29 cellular contexts compared by ENCODE assay signal in the genomic region with DNA sequence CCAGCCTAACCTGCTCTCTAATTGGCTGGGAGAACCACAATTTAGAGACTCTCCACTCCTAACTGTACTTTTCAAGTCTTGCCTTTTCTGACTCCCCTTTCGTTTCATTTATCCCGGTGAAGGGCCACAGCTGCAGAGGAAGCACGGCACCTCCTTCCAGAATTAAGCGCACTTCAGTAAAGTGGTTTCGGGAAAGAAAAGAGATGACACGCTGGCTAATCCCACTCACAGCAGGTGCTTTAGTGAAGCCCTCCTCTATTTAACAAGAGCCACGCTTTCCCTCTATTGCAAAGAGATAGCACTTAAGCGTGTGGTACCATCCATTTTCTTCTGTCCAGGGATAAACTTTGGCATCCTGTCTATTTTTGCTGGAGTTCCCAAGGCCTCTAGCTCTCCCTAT. TPM values are rescaled to one million over a fixed set of nuclear protein-coding genes. Genes with fewer than 3 reads are reported as not detected.
DNase-seq lines count a peak whose midpoint lies in the region; ATAC-seq and TF ChIP-seq lines count a peak whose summit lies in the region.
"Had no signal": no experiment of that assay in that cellular context is flagged by ENCODE, and none has a peak within 500 bp of the region (broad histone marks: within the 10 kb centered on the region; RNA-seq: fewer than 3 reads in every experiment).

No MANE protein-coding gene starts in this region.

- intact Hi-C loops in left colon (cut with DNase I, micrococcal nuclease), result no loop called here

- no peaks in the 10 kb centered on the region for H3K36me3 ChIP-seq in ectodermal cell (ENCODE audit: control insufficient read depth, insufficient read depth, low read length)
- H3K36me3 ChIP-seq: ascending aorta, BLaER1, cardiac muscle cell, esophagus muscularis mucosa, HAP-1, heart right ventricle, lower lobe of right lung, right atrium auricular region had no signal

- H3K4me1 ChIP-seq in ectodermal cell (ENCODE audit: control insufficient read depth, insufficient read depth, low read length), result peaks cover 13% of the 10 kb centered on the region
- H3K4me1 ChIP-seq: ascending aorta, BLaER1, HAP-1, heart right ventricle, lower lobe of right lung, parathyroid adenoma, right atrium auricular region had no signal

- no peak for TF ChIP-seq CTCF in C4-2B (conservative IDR thresholded peaks at IDR 0.05)

- H3K27me3 ChIP-seq in ectodermal cell (ENCODE audit: control insufficient read depth, insufficient read depth, low read length, poor library complexity, severe bottlenecking), result no peaks in the 10 kb centered on the region
- H3K27me3 ChIP-seq: ascending aorta, BLaER1, cardiac muscle cell, esophagus muscularis mucosa, foreskin keratinocyte, right atrium auricular region had no signal

- H3K9me3 ChIP-seq in ectodermal cell (ENCODE audit: control insufficient read depth, low read length), result no peaks in the 10 kb centered on the region
- H3K9me3 ChIP-seq: ascending aorta, esophagus muscularis mucosa, HAP-1, lower lobe of right lung, right atrium auricular region had no signal

- no peak overlapping the region for H3K4me3 ChIP-seq in ectodermal cell (ENCODE audit: insufficient read depth, low read depth, low read length)
- H3K4me3 ChIP-seq: ascending aorta, BLaER1, cardiac muscle cell, coronary artery, esophagus muscularis mucosa, HAP-1, heart right ventricle, K562, lower lobe of right lung, right atrium auricular region had no signal

- H3K27ac ChIP-seq in C4-2B (peak overlapping the region; percentile 99), ectodermal cell (ENCODE audit: insufficient read depth, low read depth, low read length, poor library complexity, severe bottlenecking) (peak overlapping the region; percentile 38)
- H3K27ac ChIP-seq: ascending aorta, BLaER1, cardiac muscle cell, coronary artery, esophagus muscularis mucosa, foreskin keratinocyte, heart right ventricle, lower lobe of right lung, parathyroid adenoma, right atrium auricular region had no signal

- no peak for ATAC-seq in left colon
- no peak for ATAC-seq in GM19463 (IDR thresholded peaks at IDR 0.05; ENCODE audit: unreplicated experiment)
- ATAC-seq: activated CD8-positive, alpha-beta T cell treated with anti-CD3 and anti-CD28 coated beads, Interleukin-2, amount 10 ng/mL, durations not matched to agents 7 days and 5 days; foreskin keratinocyte; heart right ventricle; K562; lower lobe of right lung had no signal

- DNase-seq in NCI-H187 (lab: John Stamatoyannopoulos, UW), result peak; percentile 86 to 91
- peak; percentile 97 for DNase-seq in NCI-H510A treated with DMSO at 0.1 percent for 48 hours (lab: John Stamatoyannopoulos, UW)
- DNase-seq in left colon, result no peak
- DNase-seq in GM03348 (ENCODE audit: low spot score), result no peak
- no peak for DNase-seq in foreskin melanocyte
- DNase-seq: activated CD4-positive, CD25-positive, alpha-beta regulatory T cell treated with anti-CD3 and anti-CD28 coated beads, Interleukin-2, amount 50 U/mL, for 72 hours; activated CD8-positive, alpha-beta T cell treated with anti-CD3 and anti-CD28 coated beads, Interleukin-2, amount 10 ng/mL, durations not matched to agents 7 days and 5 days; activated effector memory CD4-positive, alpha-beta T cell treated with Interleukin-2 at 50 U/mL for 16 hours; COR-L47; DND-41; foreskin keratinocyte; heart right ventricle; kidney glomerular epithelial cell; lower lobe of right lung; NCI-H1694; NCI-H446; trophoblast cell had no signal

- WGBS in ectodermal cell, 2 experiments, result 28 to 33% methylated on average over 8 of the region's 8 CpGs

RNA-seq across cellular contexts. Expression of gene DNAH5, which starts 4.8 kb away (rescaled TPM):
- 0.81 TPM for polyA plus RNA-seq in ectodermal cell (2013, experiment 1 of 4)
- 0.64 TPM for polyA plus RNA-seq in ectodermal cell (2013, experiment 2 of 4)
- polyA plus RNA-seq in ectodermal cell (2013, experiment 3 of 4), result 0.64 TPM
- polyA plus RNA-seq in ectodermal cell (2013, experiment 4 of 4), result 0.61 TPM
- under 1 TPM; 0.43 to 0.47 TPM for total RNA-seq in left colon
- total RNA-seq: activated CD8-positive, alpha-beta T cell treated with anti-CD3 and anti-CD28 coated beads, Interleukin-2, amount 10 ng/mL, durations not matched to agents 7 days and 5 days; K562 had no signal

Comparison
In these comparisons a context has a peak if more than half of its experiments do, and no peak if none do; other contexts are left out.
1. DNase-seq: peak in NCI-H187 (2 of 2) and NCI-H510A treated with DMSO at 0.1 percent for 48 hours (single experiment); none in left colon (0 of 2), GM03348 (single experiment) and foreskin melanocyte (single experiment).